Comparison of ENCODE assay signal across 1 cellular context in genomic region chrX:15493118-15494082, GRCh38.
A peak's percentile ranks its signal among the peaks of the same experiment; 100 is the strongest.
TF ChIP-seq lines count a peak whose summit lies in the region.

Gene PIR (minus strand): TSS chrX:15493333. CDS start chrX:15491257, 2,076 bp downstream.

TF ChIP-seq in K562, 482 proteins besides CTCF, POLR2A, EP300 and RAD21 (continued from another document and continues in another):
- TF ChIP-seq ZNF609 (CRISPR knock-in tag; IDR thresholded peaks at IDR 0.05; ENCODE audit: borderline replicate concordance): no peak
- TF ChIP-seq NBN (IDR thresholded peaks at IDR 0.05; ENCODE audit: low read depth): peak; percentile 44; the same call in 1 of the 2 replicates
- no peak for TF ChIP-seq THRA (IDR thresholded peaks at IDR 0.05)
- TF ChIP-seq IRF1 (CRISPR knock-in tag; IDR thresholded peaks at IDR 0.05; ENCODE audit: borderline replicate concordance): no peak
- no peak for TF ChIP-seq ELF1 (tag; IDR thresholded peaks at IDR 0.05)
- no peak; a peak in 1 of 4 replicates for TF ChIP-seq MNT (conservative IDR thresholded peaks at IDR 0.05)
- no peak for TF ChIP-seq FIP1L1 (IDR thresholded peaks at IDR 0.05; ENCODE audit: low read depth, low read length, poor library complexity, severe bottlenecking)
- no peak for TF ChIP-seq MYNN (IDR thresholded peaks at IDR 0.05)
- TF ChIP-seq MYNN (CRISPR knock-in tag; IDR thresholded peaks at IDR 0.05): no peak
- no peak for TF ChIP-seq SIX5 (IDR thresholded peaks at IDR 0.05; ENCODE audit: borderline replicate concordance in 1 of 2, insufficient read depth in 1 of 2, low read depth in 1 of 2, low read length in 2 of 2)
- no peak for TF ChIP-seq U2AF1 (optimal IDR thresholded peaks at IDR 0.05; ENCODE audit: low read depth, low read length)
- no peak for TF ChIP-seq ZNF668 (CRISPR knock-in tag; IDR thresholded peaks at IDR 0.05)
- TF ChIP-seq STAT5A (IDR thresholded peaks at IDR 0.05; ENCODE audit: borderline replicate concordance, low read length): no peak
- peak in 1 of 2 experiments; percentile 30; a peak in 1 of 4 replicates for TF ChIP-seq SRF (CRISPR knock-in tag; IDR thresholded peaks at IDR 0.05)
- TF ChIP-seq PHF8 (IDR thresholded peaks at IDR 0.05; ENCODE audit: borderline replicate concordance, low read length): peak; percentile 52; the same call in 1 of the 2 replicates
- TF ChIP-seq ZNF124 (CRISPR knock-in tag; IDR thresholded peaks at IDR 0.05): no peak
- TF ChIP-seq PHB (CRISPR knock-in tag; IDR thresholded peaks at IDR 0.05): no peak
- no peak for TF ChIP-seq MBD2 (IDR thresholded peaks at IDR 0.05; ENCODE audit: borderline replicate concordance, low read depth)
- TF ChIP-seq E2F6 (IDR thresholded peaks at IDR 0.05; ENCODE audit: borderline replicate concordance in 1 of 2, extremely low read depth in 1 of 2, insufficient read depth in 1 of 2, insufficient read length in 1 of 2, low read depth in 1 of 2, low read length in 1 of 2, poor library complexity in 1 of 2, severe bottlenecking in 1 of 2): peak in 1 of 2 experiments; percentile 43
- TF ChIP-seq ATF1 (CRISPR knock-in tag; IDR thresholded peaks at IDR 0.05): no peak
- TF ChIP-seq ATF1 (tag; IDR thresholded peaks at IDR 0.05): peak; percentile 54
- TF ChIP-seq ZNF778 (CRISPR knock-in tag; IDR thresholded peaks at IDR 0.05): no peak
- TF ChIP-seq GTF2F1 (IDR thresholded peaks at IDR 0.05; ENCODE audit: low read depth, low read length): no peak
- no peak for TF ChIP-seq KLF13 (tag; IDR thresholded peaks at IDR 0.05; ENCODE audit: borderline replicate concordance, low read depth)
- no peak for TF ChIP-seq IFI16 (CRISPR knock-in tag; IDR thresholded peaks at IDR 0.05)
- TF ChIP-seq STAT5B (CRISPR knock-in tag; IDR thresholded peaks at IDR 0.05): no peak
- TF ChIP-seq CEBPB (tag; IDR thresholded peaks at IDR 0.05): no peak
- no peak for TF ChIP-seq ZNF407 (IDR thresholded peaks at IDR 0.05; ENCODE audit: low read depth)
- TF ChIP-seq ZNF316 (IDR thresholded peaks at IDR 0.05): peak; percentile 95
- no peak for TF ChIP-seq ZBTB5 (IDR thresholded peaks at IDR 0.05)
- TF ChIP-seq ARID3B (CRISPR knock-in tag; IDR thresholded peaks at IDR 0.05; ENCODE audit: borderline replicate concordance): no peak
- TF ChIP-seq ZNF398 (CRISPR knock-in tag; IDR thresholded peaks at IDR 0.05): no peak
- no peak for TF ChIP-seq MCM5 (IDR thresholded peaks at IDR 0.05; ENCODE audit: low read depth)
- TF ChIP-seq NR2C1 (IDR thresholded peaks at IDR 0.05): no peak
- 0 out of 2 replicates have a peak, but pooled peaks have one; percentile 9 for TF ChIP-seq NR2C1 (tag; IDR thresholded peaks at IDR 0.05)
- no peak for TF ChIP-seq FOXA3 (CRISPR knock-in tag; conservative IDR thresholded peaks at IDR 0.05 in 1 of 2, IDR thresholded peaks at IDR 0.05 in 1 of 2)
